ENCODE assay signal across 10 cellular contexts in genomic region chr7:64045301-64046040, GRCh38.
DNase-seq lines count a peak whose midpoint lies in the region; ATAC-seq lines count a peak whose summit lies in the region.
"Had no signal": no experiment of that assay in that cellular context is flagged by ENCODE, and none has a peak within 500 bp of the region (broad histone marks: within the 10 kb centered on the region; RNA-seq: fewer than 3 reads in every experiment).

Gene ZNF727, plus strand, starts transcription at chr7:64045434. Its CDS starts 188 bp downstream, at chr7:64045622.

- H3K9me3 Mint-ChIP-seq in activated T-cell treated with anti-CD3 and anti-CD28 coated beads, Interleukin-2, amount 50 U/mL, for 24 hours: peaks cover 27% of the 10 kb centered on the region

- no peak for ATAC-seq in HG03432 (IDR thresholded peaks at IDR 0.05; ENCODE audit: unreplicated experiment)
- ATAC-seq in GM21723 (IDR thresholded peaks at IDR 0.05; ENCODE audit: unreplicated experiment): no peak
- ATAC-seq in HG03108 (IDR thresholded peaks at IDR 0.05; ENCODE audit: unreplicated experiment): no peak

- no peaks in the 10 kb centered on the region for H3K27me3 ChIP-seq in layer of hippocampus (ENCODE audit: control insufficient read depth, insufficient read depth, low read length)

- H3K36me3 Mint-ChIP-seq in activated T-cell treated with anti-CD3 and anti-CD28 coated beads, Interleukin-2, amount 50 U/mL, for 24 hours (ENCODE audit: low read depth): peaks cover 5% of the 10 kb centered on the region
- H3K36me3 Mint-ChIP-seq: type B pancreatic cell had no signal

- DNase-seq in NCI-H1092 (lab: John Stamatoyannopoulos, UW): peak; percentile 97
- peak; percentile 32 for DNase-seq in activated T-cell treated with anti-CD3 and anti-CD28 coated beads, Interleukin-2, amount 50 U/mL, for 24 hours
- DNase-seq in stimulated activated CD8-positive, alpha-beta memory T cell treated with anti-CD3 and anti-CD28 coated beads, Interleukin-4, amount 100 ng/mL, for 24 hours (ENCODE audit: low read depth): peak; percentile 3
- no peak for DNase-seq in NCI-H2196 (lab: John Stamatoyannopoulos, UW; ENCODE audit: unreplicated experiment)

- peaks cover 9% of the 10 kb centered on the region for H3K27me3 Mint-ChIP-seq in activated T-cell treated with anti-CD3 and anti-CD28 coated beads, Interleukin-2, amount 50 U/mL, for 24 hours
- H3K27me3 Mint-ChIP-seq: type B pancreatic cell had no signal

- H3K27ac Mint-ChIP-seq in activated T-cell treated with anti-CD3 and anti-CD28 coated beads, Interleukin-2, amount 50 U/mL, for 24 hours: no peak within 1 kb of the TSS
- H3K27ac Mint-ChIP-seq: type B pancreatic cell had no signal

- H3K27ac ChIP-seq in layer of hippocampus (ENCODE audit: low read depth, low read length): peak within 1 kb of the TSS; percentile 78
- H3K27ac ChIP-seq: SK-N-MC had no signal

- H3K4me3 Mint-ChIP-seq in activated T-cell treated with anti-CD3 and anti-CD28 coated beads, Interleukin-2, amount 50 U/mL, for 24 hours: peak within 1 kb of the TSS; percentile 74
- H3K4me3 Mint-ChIP-seq: type B pancreatic cell had no signal

- peaks cover 6% of the 10 kb centered on the region for H3K4me1 Mint-ChIP-seq in activated T-cell treated with anti-CD3 and anti-CD28 coated beads, Interleukin-2, amount 50 U/mL, for 24 hours (ENCODE audit: low read depth)
